Comparison of ENCODE assay signal across 17 cellular contexts in genomic region chr4:21885770-21886169, GRCh38.
A peak's percentile ranks its signal among the peaks of the same experiment; 100 is the strongest.
DNase-seq lines count a peak whose midpoint lies in the region; ATAC-seq and TF ChIP-seq lines count a peak whose summit lies in the region.
"Had no signal": no experiment of that assay in that cellular context is flagged by ENCODE, and none has a peak within 500 bp of the region (broad histone marks: within the 10 kb centered on the region; RNA-seq: fewer than 3 reads in every experiment).

No MANE protein-coding gene starts in this region.

- POLR2A ChIA-PET in activated CD4-positive, alpha-beta memory T cell treated with anti-CD3 and anti-CD28 coated beads for 36 hours (lab: Charles Lee): no interaction called here

- H3K36me3 ChIP-seq in GM23248 (ENCODE audit: low read depth) (no peaks in the 10 kb centered on the region), brain microvascular endothelial cell (replicated peaks) (no peaks in the 10 kb centered on the region), skeletal muscle satellite cell (ENCODE audit: insufficient read depth, low read length) (no peaks in the 10 kb centered on the region)
- H3K36me3 ChIP-seq: BLaER1 treated with 17β-estradiol and CSF1 and Interleukin-3, amounts not matched to agents 10 nM and 100 nM; HAP-1 had no signal

- peaks cover 16% of the 10 kb centered on the region for H3K9me3 Mint-ChIP-seq in activated CD4-positive, alpha-beta memory T cell treated with anti-CD3 and anti-CD28 coated beads for 36 hours
- no peaks in the 10 kb centered on the region for H3K9me3 Mint-ChIP-seq in type B pancreatic cell
- H3K9me3 Mint-ChIP-seq: CD8-positive, alpha-beta T cell had no signal

- H3K4me3 Mint-ChIP-seq in activated CD4-positive, alpha-beta memory T cell treated with anti-CD3 and anti-CD28 coated beads for 36 hours: no peak overlapping the region
- H3K4me3 Mint-ChIP-seq in type B pancreatic cell: no peak overlapping the region
- H3K4me3 Mint-ChIP-seq: CD8-positive, alpha-beta T cell had no signal

- H3K9me2 ChIP-seq in GM23248 (ENCODE audit: insufficient read depth): no peaks in the 10 kb centered on the region

- H3K9me3 ChIP-seq in GM23248 (ENCODE audit: low read depth) (no peaks in the 10 kb centered on the region), skeletal muscle satellite cell (replicated peaks; ENCODE audit: low read length) (no peaks in the 10 kb centered on the region)
- H3K9me3 ChIP-seq: BLaER1 treated with 17β-estradiol and CSF1 and Interleukin-3, amounts not matched to agents 10 nM and 100 nM; HAP-1 had no signal

- peak overlapping the region; percentile 42; the same call in 1 of the 2 replicates for H2AFZ ChIP-seq in GM23248

- no peak for ATAC-seq in GM18867 (IDR thresholded peaks at IDR 0.05; ENCODE audit: unreplicated experiment)
- ATAC-seq in HG03469 (IDR thresholded peaks at IDR 0.05; ENCODE audit: unreplicated experiment): no peak
- ATAC-seq: CD8-positive, alpha-beta T cell had no signal

- H3K27me3 ChIP-seq in GM23248 (replicated peaks; ENCODE audit: insufficient read depth): no peaks in the 10 kb centered on the region
- no peaks in the 10 kb centered on the region for H3K27me3 ChIP-seq in brain microvascular endothelial cell (replicated peaks)
- no peaks in the 10 kb centered on the region for H3K27me3 ChIP-seq in skeletal muscle satellite cell (ENCODE audit: control insufficient read depth, insufficient read depth, low read length)
- H3K27me3 ChIP-seq: BLaER1 treated with 17β-estradiol and CSF1 and Interleukin-3, amounts not matched to agents 10 nM and 100 nM had no signal

- H4K20me1 ChIP-seq in GM23248 (ENCODE audit: insufficient read depth): no peaks in the 10 kb centered on the region
- H4K20me1 ChIP-seq: BLaER1 treated with 17β-estradiol and CSF1 and Interleukin-3, amounts not matched to agents 10 nM and 100 nM had no signal

- intact Hi-C loops in activated CD4-positive, alpha-beta memory T cell treated with anti-CD3 and anti-CD28 coated beads for 36 hours (cut with micrococcal nuclease): no loop called here

- in situ Hi-C loops in GM23248 (cut with MboI) (no loop called here), brain microvascular endothelial cell (cut with HindIII; ENCODE audit: low pct_ligation_motif_present, low sequenced_read_pairs) (no loop called here)

- H3K9ac ChIP-seq in GM23248 (peak overlapping the region; percentile 57), skeletal muscle satellite cell (ENCODE audit: low read depth, low read length) (peak overlapping the region; percentile 19)
- H3K9ac ChIP-seq: BLaER1 treated with 17β-estradiol and CSF1 and Interleukin-3, amounts not matched to agents 10 nM and 100 nM had no signal

- H3K27ac ChIP-seq in GM23248 (peak overlapping the region; percentile 93), brain microvascular endothelial cell (peak overlapping the region; percentile 82)
- H3K27ac ChIP-seq: SK-N-MC had no signal

- whole genome bisulfite sequencing in GM23248 (ENCODE audit: low coverage in 1 of 2, low lambda C conversion rate in 2 of 2, missing lambda C conversion rate in 2 of 2), 2 experiments: 4 to 5% methylated on average over 5 of the region's 5 CpGs

- H3K4me1 Mint-ChIP-seq in activated CD4-positive, alpha-beta memory T cell treated with anti-CD3 and anti-CD28 coated beads for 36 hours (ENCODE audit: low read depth): no peaks in the 10 kb centered on the region
- H3K4me1 Mint-ChIP-seq in type B pancreatic cell (ENCODE audit: unreplicated experiment): no peaks in the 10 kb centered on the region

- H3K27ac Mint-ChIP-seq in activated CD4-positive, alpha-beta memory T cell treated with anti-CD3 and anti-CD28 coated beads for 36 hours: no peak overlapping the region
- H3K27ac Mint-ChIP-seq in type B pancreatic cell: no peak overlapping the region
- H3K27ac Mint-ChIP-seq: CD8-positive, alpha-beta T cell had no signal

- H3K4me2 ChIP-seq in GM23248 (ENCODE audit: unreplicated experiment): peak overlapping the region; percentile 46
- peak overlapping the region; percentile 31 for H3K4me2 ChIP-seq in skeletal muscle satellite cell (ENCODE audit: low read length)

- H3K4me3 ChIP-seq in GM23248: peak overlapping the region; percentile 46
- H3K4me3 ChIP-seq in brain microvascular endothelial cell (ENCODE audit: low read depth, low read length): no peak overlapping the region
- H3K4me3 ChIP-seq in skeletal muscle satellite cell (ENCODE audit: low read length): no peak overlapping the region
- H3K4me3 ChIP-seq: BLaER1 treated with 17β-estradiol and CSF1 and Interleukin-3, amounts not matched to agents 10 nM and 100 nM; HAP-1; SK-N-MC had no signal

- CTCF ChIA-PET in activated CD4-positive, alpha-beta memory T cell treated with anti-CD3 and anti-CD28 coated beads for 36 hours (lab: Charles Lee): no interaction called here

- H3K36me3 Mint-ChIP-seq in activated CD4-positive, alpha-beta memory T cell treated with anti-CD3 and anti-CD28 coated beads for 36 hours: no peaks in the 10 kb centered on the region
- no peaks in the 10 kb centered on the region for H3K36me3 Mint-ChIP-seq in type B pancreatic cell
- H3K36me3 Mint-ChIP-seq: CD8-positive, alpha-beta T cell had no signal

- no peaks in the 10 kb centered on the region for H3K79me2 ChIP-seq in GM23248 (ENCODE audit: insufficient read depth)

- DNase-seq in GM23248 (peak; percentile 50), brain microvascular endothelial cell (peak; percentile 47), inferior parietal cortex (ENCODE audit: extremely low spot score) (peak; percentile 42), type B pancreatic cell (ENCODE audit: extremely low spot score, unreplicated experiment) (no peak)
- no peak for DNase-seq in activated CD4-positive, alpha-beta memory T cell treated with anti-CD3 and anti-CD28 coated beads for 36 hours
- DNase-seq: Calu3; CD8-positive, alpha-beta T cell; NCI-H1417 treated with DMSO at 0.1 percent for 48 hours; NCI-H1930; NCI-H82; SHP77 had no signal

- H3K4me1 ChIP-seq in GM23248 (ENCODE audit: insufficient read depth) (peaks cover 59% of the 10 kb centered on the region), skeletal muscle satellite cell (ENCODE audit: control insufficient read depth, insufficient read depth, low read length) (peaks cover 40% of the 10 kb centered on the region)
- H3K4me1 ChIP-seq: HAP-1 had no signal

- no peaks in the 10 kb centered on the region for H3K27me3 Mint-ChIP-seq in activated CD4-positive, alpha-beta memory T cell treated with anti-CD3 and anti-CD28 coated beads for 36 hours
- H3K27me3 Mint-ChIP-seq in type B pancreatic cell: no peaks in the 10 kb centered on the region

- TF ChIP-seq CTCF in brain microvascular endothelial cell (IDR thresholded peaks at IDR 0.05; ENCODE audit: low read depth, low read length, missing control alignments) (no peak), type B pancreatic cell (conservative IDR thresholded peaks at IDR 0.05) (no peak)

- peaks cover 55% of the 10 kb centered on the region for H3F3A ChIP-seq in GM23248 (ENCODE audit: insufficient read depth)

Comparison
In these comparisons a context has a peak if more than half of its experiments do, and no peak if none do; other contexts are left out.
1. DNase-seq: peak in GM23248 (single experiment), brain microvascular endothelial cell (single experiment) and inferior parietal cortex (single experiment); none in activated CD4-positive, alpha-beta memory T cell treated with anti-CD3 and anti-CD28 coated beads for 36 hours (single experiment) and type B pancreatic cell (single experiment).